1 cellular context compared by ENCODE assay signal in genomic region chr12:45728625-45729232, GRCh38.
TF ChIP-seq lines count a peak whose summit lies in the region.

No MANE protein-coding gene starts in this region.

TF ChIP-seq in SK-N-SH, 30 proteins besides CTCF, POLR2A, EP300 and RAD21 (continued from another document):
- TF ChIP-seq ZBTB33 (IDR thresholded peaks at IDR 0.05; ENCODE audit: borderline replicate concordance, low read depth), result 0 out of 2 replicates have a peak, but pooled peaks have one; percentile 41
- no peak; the same call in none of the 2 replicates for TF ChIP-seq MAX (IDR thresholded peaks at IDR 0.05; ENCODE audit: low read depth)
- TF ChIP-seq SMC3 (IDR thresholded peaks at IDR 0.05; ENCODE audit: low read depth, low read length), result peak; percentile 24; the same call in 1 of the 2 replicates
- peak; percentile 34 for TF ChIP-seq PBX3 (IDR thresholded peaks at IDR 0.05)
- TF ChIP-seq GABPA (IDR thresholded peaks at IDR 0.05; ENCODE audit: low read depth), result peak; percentile 64
- no peak for TF ChIP-seq RFX5 (IDR thresholded peaks at IDR 0.05; ENCODE audit: low read length)
- TF ChIP-seq RXRA (IDR thresholded peaks at IDR 0.05; ENCODE audit: borderline replicate concordance, low read depth), result peak; percentile 54; the same call in 1 of the 2 replicates
- TF ChIP-seq NRF1 (IDR thresholded peaks at IDR 0.05; ENCODE audit: low read depth, low read length), result 0 out of 2 replicates have a peak, but pooled peaks have one; percentile 15
- peak; percentile 82; the same call in 1 of the 2 replicates for TF ChIP-seq IRF3 (IDR thresholded peaks at IDR 0.05; ENCODE audit: low read depth, low read length)
- TF ChIP-seq CHD2 (IDR thresholded peaks at IDR 0.05; ENCODE audit: low read length, partially characterized antibody), result peak; percentile 81
- TF ChIP-seq MEF2A (IDR thresholded peaks at IDR 0.05; ENCODE audit: borderline replicate concordance, low read depth), result no peak
- TF ChIP-seq RCOR1 (IDR thresholded peaks at IDR 0.05; ENCODE audit: low read length), result peak; percentile 62; the same call in 1 of the 2 replicates
- no peak for TF ChIP-seq TEAD4 (IDR thresholded peaks at IDR 0.05; ENCODE audit: borderline replicate concordance, insufficient read depth)
- TF ChIP-seq ELF1 (IDR thresholded peaks at IDR 0.05), result peak; percentile 63
- no peak for TF ChIP-seq USF2 (IDR thresholded peaks at IDR 0.05; ENCODE audit: borderline replicate concordance, low read depth, low read length)
